ENCODE assay signal across 13 cellular contexts in the genomic region with DNA sequence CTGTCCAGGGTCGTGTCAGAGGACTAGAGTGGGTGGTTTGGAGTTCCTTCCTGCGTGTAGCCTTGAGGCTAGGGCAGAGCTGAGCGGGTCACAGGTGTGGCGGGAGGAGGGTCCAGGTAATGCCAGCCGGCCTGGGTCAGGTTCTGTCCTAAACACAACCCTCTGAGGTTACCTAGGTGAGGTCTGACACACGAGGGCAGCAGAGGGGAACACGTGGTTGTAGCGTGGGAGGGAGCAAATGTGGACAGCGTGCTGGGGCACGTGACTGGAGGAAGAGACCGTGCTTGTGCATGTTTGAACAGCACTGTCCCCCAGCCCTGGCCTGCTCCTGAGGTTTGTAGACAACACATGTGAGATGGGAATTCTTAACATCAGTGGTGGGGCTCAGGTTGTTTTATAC. TPM values are rescaled to one million over a fixed set of nuclear protein-coding genes. Genes with fewer than 3 reads are reported as not detected.
DNase-seq lines count a peak whose midpoint lies in the region; ATAC-seq, FAIRE-seq and TF ChIP-seq lines count a peak whose summit lies in the region.
"Had no signal": no experiment of that assay in that cellular context is flagged by ENCODE, and none has a peak within 500 bp of the region (broad histone marks: within the 10 kb centered on the region; RNA-seq: fewer than 3 reads in every experiment).

No MANE protein-coding gene starts in this region.

- peaks cover 18% of the 10 kb centered on the region for H3K27me3 ChIP-seq in GM23248 (replicated peaks; ENCODE audit: insufficient read depth)
- H3K27me3 ChIP-seq in RWPE2 (ENCODE audit: insufficient read depth, poor library complexity, severe bottlenecking): no peaks in the 10 kb centered on the region
- H3K27me3 ChIP-seq in vagina: no peaks in the 10 kb centered on the region
- H3K27me3 ChIP-seq: dorsolateral prefrontal cortex, testis had no signal

- H3K27ac ChIP-seq in GM23248: no peak overlapping the region
- H3K27ac ChIP-seq in RWPE2 (ENCODE audit: poor library complexity, severe bottlenecking): no peak overlapping the region
- H3K27ac ChIP-seq in vagina: no peak overlapping the region
- H3K27ac ChIP-seq: dorsolateral prefrontal cortex, testis had no signal

- H3K4me2 ChIP-seq in GM23248 (ENCODE audit: unreplicated experiment): no peak overlapping the region

- FAIRE-seq in frontal cortex (lab: Jason Lieb, UNC): no peak

- intact Hi-C loops in vagina (cut with DNase I): no loop called here

- ATAC-seq in RWPE2 (ENCODE audit: low read depth) (peak; percentile 54), GM21515 (IDR thresholded peaks at IDR 0.05; ENCODE audit: unreplicated experiment) (no peak)
- ATAC-seq: T-cell had no signal

- no peaks in the 10 kb centered on the region for H3K9me2 ChIP-seq in GM23248 (ENCODE audit: insufficient read depth)

- DNase-seq in COLO668 (lab: John Stamatoyannopoulos, UW; ENCODE audit: unreplicated experiment): peak; percentile 44
- peak; percentile 28 for DNase-seq in GM23248
- DNase-seq in RWPE2 (ENCODE audit: low spot score): no peak
- DNase-seq in kidney tubule cell (ENCODE audit: low spot score): peak; percentile 9
- DNase-seq in Ammon's horn (ENCODE audit: low spot score): no peak
- no peak for DNase-seq in frontal cortex (ENCODE audit: low spot score in 2 of 2)
- DNase-seq in vagina (ENCODE audit: extremely low spot score in 2 of 2): no peak
- DNase-seq: dorsolateral prefrontal cortex, NCI-H524, T-cell, testis had no signal

- H2AFZ ChIP-seq in GM23248: no peak overlapping the region

- H3K4me1 ChIP-seq in GM23248 (ENCODE audit: insufficient read depth): no peaks in the 10 kb centered on the region
- H3K4me1 ChIP-seq in RWPE2 (ENCODE audit: insufficient read depth, poor library complexity, severe bottlenecking): peaks cover 11% of the 10 kb centered on the region
- H3K4me1 ChIP-seq in vagina: no peaks in the 10 kb centered on the region
- H3K4me1 ChIP-seq: testis had no signal

- in situ Hi-C loops in GM23248 (cut with MboI): no loop called here

- no peaks in the 10 kb centered on the region for H3K36me3 ChIP-seq in GM23248 (ENCODE audit: low read depth)
- H3K36me3 ChIP-seq in RWPE2 (ENCODE audit: low read depth): no peaks in the 10 kb centered on the region
- H3K36me3 ChIP-seq in vagina: no peaks in the 10 kb centered on the region

- no peaks in the 10 kb centered on the region for H3K79me2 ChIP-seq in GM23248 (ENCODE audit: insufficient read depth)

- no peaks in the 10 kb centered on the region for H3F3A ChIP-seq in GM23248 (ENCODE audit: insufficient read depth)

- no peak overlapping the region for H3K4me3 ChIP-seq in GM23248
- H3K4me3 ChIP-seq in RWPE2 (ENCODE audit: severe bottlenecking): no peak overlapping the region
- no peak overlapping the region for H3K4me3 ChIP-seq in vagina
- H3K4me3 ChIP-seq: dorsolateral prefrontal cortex, testis had no signal

- H3K9me3 ChIP-seq in GM23248 (ENCODE audit: low read depth): no peaks in the 10 kb centered on the region
- no peaks in the 10 kb centered on the region for H3K9me3 ChIP-seq in RWPE2 (ENCODE audit: severe bottlenecking)
- H3K9me3 ChIP-seq in vagina: no peaks in the 10 kb centered on the region
- H3K9me3 ChIP-seq: testis had no signal

- TF ChIP-seq CTCF in RWPE2 (IDR thresholded peaks at IDR 0.05; ENCODE audit: poor library complexity, severe bottlenecking) (peak; percentile 23), vagina (IDR thresholded peaks at IDR 0.05) (no peak)

- no peak for TF ChIP-seq POLR2A in vagina (IDR thresholded peaks at IDR 0.05)

- H3K9ac ChIP-seq in GM23248: no peak overlapping the region

- H4K20me1 ChIP-seq in GM23248 (ENCODE audit: insufficient read depth): no peaks in the 10 kb centered on the region

- 38 to 42% methylated on average over 11 of the region's 11 CpGs for WGBS in GM23248 (ENCODE audit: low coverage in 1 of 2, low lambda C conversion rate in 2 of 2, missing lambda C conversion rate in 2 of 2), 2 experiments

RNA-seq across cellular contexts. Expression of gene MOV10L1, which starts 13.1 kb away (rescaled TPM):
- total RNA-seq in GM23248 (2014; rRNA removed; shearing (Covaris generic)): not detected in 2 replicates
- polyA plus RNA-seq in GM23248 (2016; fragmentation: Nextera tagmentation; extraction: Ambion mirVana): not detected in 2 replicates
- 3.3 TPM for total RNA-seq in frontal cortex
- 0.98 TPM for total RNA-seq in vagina
- total RNA-seq: renal cortical epithelial cell had no signal

RNA-seq across cellular contexts. Expression of gene MLC1, which starts 17.7 kb away (rescaled TPM):
- total RNA-seq in GM23248 (2014; rRNA removed; shearing (Covaris generic)): not detected in 2 replicates
- not detected in 2 replicates for polyA plus RNA-seq in GM23248 (2016; fragmentation: Nextera tagmentation; extraction: Ambion mirVana)
- 17.9 TPM for total RNA-seq in frontal cortex
- 29.2 TPM for total RNA-seq in vagina
- total RNA-seq: renal cortical epithelial cell had no signal

RNA-seq across cellular contexts. Expression of gene TTLL8, which starts 44.8 kb away (rescaled TPM):
- total RNA-seq in GM23248 (2014; rRNA removed; shearing (Covaris generic)): not detected in 2 replicates
- not detected in 2 replicates for polyA plus RNA-seq in GM23248 (2016; fragmentation: Nextera tagmentation; extraction: Ambion mirVana)
- total RNA-seq in frontal cortex: not detected
- not detected for total RNA-seq in vagina
- total RNA-seq: renal cortical epithelial cell, T-cell had no signal

Comparison
In these comparisons a context has a peak if more than half of its experiments do, and no peak if none do; other contexts are left out.
1. DNase-seq: peak in COLO668 (single experiment), GM23248 (single experiment) and kidney tubule cell (single experiment); none in RWPE2 (single experiment), Ammon's horn (single experiment), frontal cortex (0 of 2) and vagina (0 of 2).
2. RNA of gene MLC1, which starts 17.7 kb away (total RNA-seq): 29.2 TPM in vagina (single experiment) and 17.9 TPM in frontal cortex (single experiment); not detected in GM23248; every median in the first group is over 10 times any median in the second.